Comparison of ENCODE assay signal across 8 cellular contexts in the genomic region with DNA sequence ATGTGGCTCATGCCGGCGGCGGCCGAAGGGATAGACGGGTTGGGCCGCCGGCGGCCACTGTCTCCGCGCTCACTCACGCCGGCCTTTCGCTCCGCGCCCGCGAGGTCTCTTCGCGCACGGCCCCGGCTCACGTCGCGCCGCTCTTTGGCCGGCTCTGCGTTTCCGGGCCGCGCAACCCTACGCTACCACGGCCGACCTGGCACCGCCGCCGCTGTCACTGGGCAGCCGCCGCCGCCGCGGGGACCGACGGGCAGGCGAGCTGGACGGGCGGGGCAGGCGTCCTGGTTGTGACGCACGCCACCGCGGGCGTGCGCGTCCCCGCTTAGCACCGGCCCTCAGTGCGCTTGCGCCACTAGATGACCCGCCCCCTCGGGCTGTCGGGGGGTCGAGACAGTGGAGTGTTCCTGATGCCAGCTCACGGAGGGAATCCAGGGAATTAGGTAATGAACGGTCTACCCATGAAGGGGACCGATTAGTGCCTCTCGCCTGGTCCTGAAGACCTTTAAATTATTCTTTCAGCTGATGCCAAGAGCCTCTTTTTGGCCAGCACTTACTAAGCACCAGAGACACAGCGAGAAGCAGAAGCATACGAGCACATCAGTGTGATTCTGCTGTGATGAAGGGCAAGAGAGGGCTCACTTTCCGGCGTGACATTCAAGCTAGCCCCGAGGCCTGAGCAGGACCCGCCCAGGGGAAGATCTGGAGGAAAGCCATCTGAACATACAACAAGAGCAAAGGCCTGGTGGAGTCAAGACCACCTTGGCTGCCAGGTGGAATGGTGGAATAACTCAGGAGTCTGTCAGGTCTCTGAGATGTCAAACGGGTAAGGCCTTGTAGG. TPM values are rescaled to one million over a fixed set of nuclear protein-coding genes. Genes with fewer than 3 reads are reported as not detected.
DNase-seq lines count a peak whose midpoint lies in the region; ATAC-seq, FAIRE-seq and TF ChIP-seq lines count a peak whose summit lies in the region.

A gene (minus strand): TSS at position 289 of the 838 bp plus-strand sequence. CDS start 278 bp downstream, at position 11.

- FAIRE-seq in kidney (lab: Jason Lieb, UNC), result no peak

- peak within 1 kb of the TSS; percentile 80 for H3K9ac ChIP-seq in kidney (ENCODE audit: low read length in 2 of 2)

- H3K4me1 ChIP-seq in kidney (ENCODE audit: control insufficient read depth in 1 of 2, insufficient read depth in 1 of 2, low read depth in 1 of 2, low read length in 2 of 2), result peaks cover 0 to 7% of the 10 kb centered on the region in 2 donors

- H3K4me3 ChIP-seq in kidney (ENCODE audit: low read length in 2 of 2), result peak within 1 kb of the TSS; percentile 84 to 87

- DNase-seq in AG08396 (ENCODE audit: low spot score) (peak; percentile 99), NCI-H446 treated with DMSO at 0.1 percent for 48 hours (lab: John Stamatoyannopoulos, UW) (peak; percentile 58), cerebellum (ENCODE audit: low spot score) (peak; percentile 96), kidney (peak; percentile 96)
- DNase-seq in activated CD4-positive, alpha-beta T cell treated with anti-CD3 and anti-CD28 coated beads for 24 hours (ENCODE audit: low read depth in 2 of 2), result peak; percentile 66 to 69
- DNase-seq in stimulated activated CD4-positive, alpha-beta T cell treated with anti-CD3 and anti-CD28 coated beads, Interleukin-12 subunit alpha, Interleukin-12 subunit beta, amount 100 ng/mL, for 48 hours (ENCODE audit: low read depth in 2 of 3, low spot score in 1 of 3), result peak; percentile 60 to 79 (median 62)

- peak within 1 kb of the TSS; percentile 94 to 95 for H3K27ac ChIP-seq in kidney (ENCODE audit: low read depth in 2 of 2, low read length in 2 of 2)

- no peaks in the 10 kb centered on the region for H3K9me3 ChIP-seq in kidney (ENCODE audit: control insufficient read depth in 1 of 2, low read length in 2 of 2)

- TF ChIP-seq CTCF in kidney (IDR thresholded peaks at IDR 0.05; ENCODE audit: borderline replicate concordance, extremely low read depth, insufficient read depth), result peak; percentile 0

- ATAC-seq in GM18909 (IDR thresholded peaks at IDR 0.05; ENCODE audit: poor library complexity, unreplicated experiment) (peak; percentile 84), HG03139 (IDR thresholded peaks at IDR 0.05; ENCODE audit: unreplicated experiment) (peak; percentile 85)

- intact Hi-C loops in kidney (cut with DNase I), result no loop called here

- no peaks in the 10 kb centered on the region for H3K36me3 ChIP-seq in kidney (ENCODE audit: control insufficient read depth in 1 of 2, insufficient read depth in 2 of 2, low read length in 2 of 2)

RNA-seq across cellular contexts. Expression of the gene that starts here (rescaled TPM):
- total RNA-seq in cerebellum (23.7 TPM), kidney (49.9 TPM)
- polyA plus RNA-seq in kidney (ENCODE audit: insufficient read depth, low read depth, low replicate concordance), result 10.4 TPM

Comparison
In these comparisons a context has a peak if more than half of its experiments do, and no peak if none do; other contexts are left out.
1. Peak in every context shown above with its lines: DNase-seq, ATAC-seq, H3K4me3 ChIP-seq and H3K27ac ChIP-seq.